ENCODE assay signal across 31 cellular contexts in the genomic region with DNA sequence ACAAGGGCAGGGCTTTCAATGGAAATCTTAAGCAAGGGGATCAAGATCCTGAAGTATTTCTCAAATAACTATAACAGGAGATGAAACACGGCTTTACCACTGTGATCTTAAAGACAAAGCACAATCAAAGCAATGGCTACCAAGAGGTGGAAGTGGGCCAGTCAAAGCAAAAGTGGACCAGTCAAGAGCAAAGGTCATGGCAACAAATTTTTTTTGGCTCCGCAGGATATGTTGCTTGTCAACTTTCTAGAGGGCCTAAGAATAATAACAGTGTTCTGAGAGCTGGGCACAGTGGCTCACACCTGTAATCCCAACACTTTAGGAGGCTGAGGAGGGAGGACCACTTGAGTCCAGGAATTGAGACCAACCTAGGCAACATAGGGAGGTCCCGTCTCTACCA.
"Had no signal": no experiment of that assay in that cellular context is flagged by ENCODE, and none has a peak within 500 bp of the region (broad histone marks: within the 10 kb centered on the region; RNA-seq: fewer than 3 reads in every experiment).

No MANE protein-coding gene starts in this region.

- ATAC-seq: activated CD4-positive, alpha-beta T cell treated with anti-CD3 and anti-CD28 coated beads for 36 hours; activated CD8-positive, alpha-beta memory T cell treated with anti-CD3 and anti-CD28 coated beads, Interleukin-2, amount 10 ng/mL, durations not matched to agents 7 days and 5 days; activated CD8-positive, alpha-beta T cell treated with anti-CD3 and anti-CD28 coated beads, Interleukin-2, amount 10 ng/mL, durations not matched to agents 7 days and 5 days; effector memory CD8-positive, alpha-beta T cell; gastroesophageal sphincter; heart right ventricle; T-helper 17 cell had no signal

- H3K36me3 ChIP-seq: brain microvascular endothelial cell had no signal

- H3K27me3 ChIP-seq: brain microvascular endothelial cell, esophagus squamous epithelium, gastroesophageal sphincter, heart right ventricle had no signal

- H3K4me1 ChIP-seq: esophagus squamous epithelium had no signal

- H3K9me3 ChIP-seq: esophagus squamous epithelium, gastroesophageal sphincter, heart right ventricle had no signal

- H3K27ac ChIP-seq: brain microvascular endothelial cell, epithelial cell of prostate, esophagus squamous epithelium, gastroesophageal sphincter, heart right ventricle, WERI-Rb-1 had no signal

- H3K4me3 ChIP-seq: esophagus squamous epithelium, gastroesophageal sphincter, heart right ventricle had no signal

- DNase-seq: activated CD4-positive, alpha-beta memory T cell treated with anti-CD3 and anti-CD28 coated beads for 36 hours; activated CD4-positive, alpha-beta T cell treated with anti-CD3 and anti-CD28 coated beads for 36 hours; activated CD4-positive, alpha-beta T cell treated with anti-CD3 and anti-CD28 coated beads, Interleukin-2, amount 10 ng/mL, durations not matched to agents 24 days and 14 days; activated CD4-positive, CD25-positive, alpha-beta regulatory T cell; activated CD4-positive, CD25-positive, alpha-beta regulatory T cell treated with anti-CD3 and anti-CD28 coated beads, Interleukin-2, amount 50 U/mL, for 72 hours; activated CD8-positive, alpha-beta memory T cell treated with anti-CD3 and anti-CD28 coated beads, Interleukin-2, amount 10 ng/mL, durations not matched to agents 7 days and 5 days; activated CD8-positive, alpha-beta memory T cell treated with anti-CD3 and anti-CD28 coated beads, Interleukin-2, amount 50 U/mL, for 4 hours; activated CD8-positive, alpha-beta T cell treated with anti-CD3 and anti-CD28 coated beads, Interleukin-2, amount 10 ng/mL, durations not matched to agents 7 days and 5 days; activated effector memory CD4-positive, alpha-beta T cell treated with anti-CD3 and anti-CD28 coated beads, Interleukin-2, amount 50 U/mL, for 16 hours; activated naive CD4-positive, alpha-beta T cell treated with anti-CD3 and anti-CD28 coated beads for 36 hours; activated T-cell treated with anti-CD3 and anti-CD28 coated beads, Interleukin-2, amount 50 U/mL, for 1 hour; activated T-cell treated with anti-CD3 and anti-CD28 coated beads, Interleukin-2, amount 50 U/mL, for 48 hours; amniotic stem cell; anterior cingulate cortex; brain microvascular endothelial cell; cortex of kidney; dermis blood vessel endothelial cell; effector CD4-positive, alpha-beta T cell; effector memory CD8-positive, alpha-beta T cell; esophagus squamous epithelium; foreskin melanocyte; heart right ventricle; T-helper 1 cell; T-helper 17 cell; T1000; WERI-Rb-1 had no signal

- FAIRE-seq: astrocyte, bronchial epithelial cell, colon had no signal
